In genomic region chr6:53543341-53544010, GRCh38 we compare ENCODE assay signal across 1 cellular context.
TF ChIP-seq lines count a peak whose summit lies in the region.

No MANE protein-coding gene starts in this region.

TF ChIP-seq in HepG2, 621 proteins besides CTCF, POLR2A, EP300 and RAD21 (continues in another document):
- TF ChIP-seq ZNF318 (CRISPR knock-in tag; IDR thresholded peaks at IDR 0.05), result no peak
- TF ChIP-seq SP4 (CRISPR knock-in tag; IDR thresholded peaks at IDR 0.05), result no peak
- no peak for TF ChIP-seq ZNF740 (CRISPR knock-in tag; IDR thresholded peaks at IDR 0.05)
- TF ChIP-seq DNMT3B (CRISPR knock-in tag; conservative IDR thresholded peaks at IDR 0.05), result no peak
- TF ChIP-seq PRDM15 (CRISPR knock-in tag; IDR thresholded peaks at IDR 0.05), result peak; percentile 93
- no peak for TF ChIP-seq DMAP1 (CRISPR knock-in tag; IDR thresholded peaks at IDR 0.05)
- no peak for TF ChIP-seq SNAPC4 (CRISPR knock-in tag; IDR thresholded peaks at IDR 0.05)
- TF ChIP-seq NFYC (CRISPR knock-in tag; IDR thresholded peaks at IDR 0.05), result no peak
- TF ChIP-seq TFE3 (CRISPR knock-in tag; IDR thresholded peaks at IDR 0.05), result no peak
- TF ChIP-seq ZNF75D (CRISPR knock-in tag; IDR thresholded peaks at IDR 0.05; ENCODE audit: borderline replicate concordance), result no peak
- no peak for TF ChIP-seq ZNF770 (CRISPR knock-in tag; IDR thresholded peaks at IDR 0.05)
- TF ChIP-seq IRF9 (CRISPR knock-in tag; IDR thresholded peaks at IDR 0.05; ENCODE audit: borderline replicate concordance), result no peak
- no peak for TF ChIP-seq MEF2D (CRISPR knock-in tag; IDR thresholded peaks at IDR 0.05)
- TF ChIP-seq ZZZ3 (CRISPR knock-in tag; IDR thresholded peaks at IDR 0.05; ENCODE audit: borderline replicate concordance), result no peak
- no peak for TF ChIP-seq CCAR2 (optimal IDR thresholded peaks at IDR 0.05; ENCODE audit: low read depth, low read length)
- TF ChIP-seq ZSCAN22 (CRISPR knock-in tag; IDR thresholded peaks at IDR 0.05), result no peak
- no peak for TF ChIP-seq LCORL (IDR thresholded peaks at IDR 0.05)
- no peak for TF ChIP-seq LCORL (CRISPR knock-in tag; IDR thresholded peaks at IDR 0.05)
- no peak for TF ChIP-seq ZNF556 (CRISPR knock-in tag; IDR thresholded peaks at IDR 0.05; ENCODE audit: borderline replicate concordance)
- no peak for TF ChIP-seq NBN (conservative IDR thresholded peaks at IDR 0.05)
- TF ChIP-seq TGIF2 (CRISPR knock-in tag; IDR thresholded peaks at IDR 0.05), result peak; percentile 47; the same call in 1 of the 2 replicates
- TF ChIP-seq SP2 (CRISPR knock-in tag; IDR thresholded peaks at IDR 0.05), result no peak
- TF ChIP-seq ZNF230 (CRISPR knock-in tag; IDR thresholded peaks at IDR 0.05), result no peak
- TF ChIP-seq CCDC6 (CRISPR knock-in tag; IDR thresholded peaks at IDR 0.05), result no peak
- TF ChIP-seq EED (CRISPR knock-in tag; IDR thresholded peaks at IDR 0.05), result no peak
- TF ChIP-seq ZNF792 (CRISPR knock-in tag; IDR thresholded peaks at IDR 0.05), result 0 out of 2 replicates have a peak, but pooled peaks have one; percentile 42
- no peak for TF ChIP-seq ZNF629 (CRISPR knock-in tag; conservative IDR thresholded peaks at IDR 0.05)
- no peak for TF ChIP-seq DR1 (CRISPR knock-in tag; IDR thresholded peaks at IDR 0.05)
- no peak for TF ChIP-seq PITX1 (CRISPR knock-in tag; IDR thresholded peaks at IDR 0.05)
- no peak for TF ChIP-seq SMC3 (IDR thresholded peaks at IDR 0.05; ENCODE audit: low read length)
- TF ChIP-seq TRIM22 (IDR thresholded peaks at IDR 0.05), result no peak
- TF ChIP-seq ZNF143 (CRISPR knock-in tag; IDR thresholded peaks at IDR 0.05), result no peak
- peak; percentile 26; the same call in 1 of the 2 replicates for TF ChIP-seq SAP130 (CRISPR knock-in tag; IDR thresholded peaks at IDR 0.05; ENCODE audit: low read depth)
